8 cellular contexts compared by ENCODE assay signal in the genomic region with DNA sequence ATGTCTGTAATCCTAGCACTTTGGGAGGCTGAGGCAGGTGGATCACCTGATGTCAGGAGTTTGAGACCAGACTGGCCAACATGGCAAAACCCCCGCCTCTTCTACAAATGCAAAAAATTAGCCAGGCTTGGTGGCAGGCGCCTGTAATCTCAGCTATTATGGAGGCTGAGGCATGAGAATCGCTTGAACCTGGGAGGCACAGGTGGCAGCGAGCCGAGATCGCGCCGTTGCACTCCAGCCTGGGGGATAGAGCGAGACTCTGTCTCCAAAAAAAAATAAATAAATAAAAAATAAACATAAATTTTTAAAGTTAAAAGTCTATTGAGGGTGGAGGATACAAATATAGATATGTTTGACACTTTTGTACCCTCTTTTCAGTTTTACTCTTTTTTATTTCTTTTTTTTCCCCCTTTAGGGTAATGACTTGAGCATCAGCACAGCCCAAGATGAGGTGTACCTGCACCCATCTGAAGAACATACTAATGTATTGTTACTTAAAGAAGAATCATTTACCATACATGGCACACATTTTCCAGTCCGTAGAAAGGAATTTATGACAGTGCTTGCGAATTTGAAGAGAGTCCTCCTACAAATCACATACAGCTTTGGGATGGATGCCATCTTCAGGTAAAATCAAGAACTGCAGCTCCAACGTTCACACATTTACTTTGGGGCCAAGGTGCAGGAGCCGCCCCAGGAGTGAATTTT.
DNase-seq lines count a peak whose midpoint lies in the region; ATAC-seq and TF ChIP-seq lines count a peak whose summit lies in the region.

No MANE protein-coding gene starts in this region.

- CTCF ChIA-PET in Panc1 (lab: Charles Lee) = no interaction called here

- H3K4me3 ChIP-seq in Panc1 (ENCODE audit: low read depth in 2 of 2, low read length in 2 of 2) = no peak overlapping the region

- H3K9me3 ChIP-seq in Panc1 (ENCODE audit: control insufficient read depth, insufficient read depth, low read depth, low read length) = no peaks in the 10 kb centered on the region

- in situ Hi-C loops in Panc1 (cut with HindIII; ENCODE audit: low pct_unique_long_range_greater_than_20kb, low sequenced_read_pairs) = no loop called here

- peak; percentile 90 for TF ChIP-seq CTCF in Panc1 (IDR thresholded peaks at IDR 0.05)

- intact Hi-C loops in Panc1 (cut with micrococcal nuclease; ENCODE audit: unreplicated experiment) = loop anchor here (5.0 to 10.0 kb wide), 3 partner anchors 123 to 527 kb away; no protein-coding TSS in a partner anchor

- no peaks in the 10 kb centered on the region for H3K27me3 ChIP-seq in Panc1 (ENCODE audit: control insufficient read depth, insufficient read depth, low read length)

- no peaks in the 10 kb centered on the region for H3K36me3 ChIP-seq in Panc1 (ENCODE audit: control insufficient read depth, insufficient read depth, low read length)

- DNase-seq in GF-D8 (lab: John Stamatoyannopoulos, UW) = peak; percentile 3
- DNase-seq in HS-27A (ENCODE audit: low read depth) = peak; percentile 51
- peak; percentile 53 for DNase-seq in Panc1 (ENCODE audit: low read depth, low spot score)
- DNase-seq in activated naive CD4-positive, alpha-beta T cell treated with Interleukin-2 at 50 U/mL for 16 hours = peak; percentile 53
- DNase-seq in glomerular endothelial cell (ENCODE audit: extremely low read depth, low read depth, low spot score) = peak; percentile 45
- peak; percentile 29 for DNase-seq in pulmonary artery endothelial cell (ENCODE audit: low read depth, low spot score)
- no peak for DNase-seq in NK-92 (lab: John Stamatoyannopoulos, UW; ENCODE audit: unreplicated experiment)

- POLR2A ChIA-PET in Panc1 (lab: Charles Lee) = no interaction called here

- H3K27ac ChIP-seq in Panc1 (ENCODE audit: low read length) = no peak overlapping the region

- peak; percentile 94 for ATAC-seq in GM21515 (IDR thresholded peaks at IDR 0.05; ENCODE audit: unreplicated experiment)
- ATAC-seq in Panc1 = peak; percentile 74; the same call in 1 of the 2 replicates

- H3K4me1 ChIP-seq in Panc1 (ENCODE audit: control insufficient read depth, insufficient read depth, low read length) = peaks cover 5% of the 10 kb centered on the region; the same call in 1 of the 2 replicates

- BruUV-seq in Panc1 (replicated peaks; lab: Mats Ljungman, UMichigan) = no TSS peak
